Comparison of ENCODE assay signal across 2 cellular contexts in the genomic region with DNA sequence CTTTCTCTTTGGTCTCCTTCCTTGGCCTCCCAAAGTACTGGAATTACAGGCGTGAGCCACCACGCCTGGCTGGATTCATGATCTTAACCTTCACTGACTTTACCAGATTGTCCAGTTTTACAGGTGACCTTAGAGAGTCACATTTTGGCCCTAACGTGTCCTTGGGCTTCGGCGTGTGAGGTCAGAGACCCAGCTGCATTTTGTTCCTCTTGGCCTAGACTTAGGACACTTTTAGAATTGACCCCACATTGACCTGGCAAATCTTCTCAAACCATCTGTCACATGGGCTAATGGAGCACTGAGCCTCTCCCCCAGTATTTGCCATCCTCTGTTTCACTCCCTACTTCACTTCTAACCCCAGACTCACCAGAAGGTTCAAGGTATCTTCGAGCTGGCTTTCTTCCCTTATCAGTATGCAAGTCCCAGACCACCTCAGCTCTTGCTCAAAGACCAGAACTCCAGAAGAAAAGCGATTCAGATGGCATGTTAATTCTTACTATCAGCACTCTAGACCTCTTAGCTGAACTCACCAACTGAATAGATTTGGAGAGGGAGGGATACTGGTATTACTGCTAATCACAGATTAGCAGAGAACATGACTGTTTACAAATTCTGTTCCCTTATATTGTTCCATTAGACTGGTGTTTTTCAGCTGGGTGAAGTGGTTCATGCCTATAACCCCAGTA.
TF ChIP-seq lines count a peak whose summit lies in the region.

No MANE protein-coding gene starts in this region.

TF ChIP-seq in GM23338, 12 proteins besides CTCF, POLR2A, EP300 and RAD21 (continues in another document):
- no peak for TF ChIP-seq JUNB (IDR thresholded peaks at IDR 0.05; ENCODE audit: unreplicated experiment)
- TF ChIP-seq REST (IDR thresholded peaks at IDR 0.05; ENCODE audit: unreplicated experiment): no peak
- TF ChIP-seq ZNF331 (CRISPR knock-in tag; IDR thresholded peaks at IDR 0.05; ENCODE audit: low read depth): no peak
- TF ChIP-seq EZH2 (IDR thresholded peaks at IDR 0.05; ENCODE audit: low read depth, unreplicated experiment): no peak
- no peak for TF ChIP-seq STAT1 (IDR thresholded peaks at IDR 0.05; ENCODE audit: unreplicated experiment)
- TF ChIP-seq CREB1 (CRISPR knock-in tag; IDR thresholded peaks at IDR 0.05; ENCODE audit: low read depth): no peak
- no peak for TF ChIP-seq EZH2phosphoT487 (IDR thresholded peaks at IDR 0.05; ENCODE audit: unreplicated experiment)
- no peak for TF ChIP-seq POLR2AphosphoS5 (IDR thresholded peaks at IDR 0.05; ENCODE audit: low read depth)
- no peak for TF ChIP-seq ETS1 (IDR thresholded peaks at IDR 0.05)
- no peak for TF ChIP-seq ZNF114 (CRISPR knock-in tag; IDR thresholded peaks at IDR 0.05)

TF ChIP-seq in H1, 55 proteins besides CTCF, POLR2A, EP300 and RAD21:
- TF ChIP-seq CHD1 (IDR thresholded peaks at IDR 0.05; ENCODE audit: low read depth, low read length) (no peak), SIN3A (conservative IDR thresholded peaks at IDR 0.05 in 1 of 2, IDR thresholded peaks at IDR 0.05 in 1 of 2; ENCODE audit: low read depth in 1 of 2, low read length in 2 of 2) (no peak), SIX5 (IDR thresholded peaks at IDR 0.05; ENCODE audit: low read depth, low read length) (no peak), TAF1 (IDR thresholded peaks at IDR 0.05; ENCODE audit: low read depth, low read length) (no peak), CBX8 (IDR thresholded peaks at IDR 0.05; ENCODE audit: borderline replicate concordance, low read depth, low read length) (no peak), NANOG (IDR thresholded peaks at IDR 0.05; ENCODE audit: insufficient read depth, low read depth, low read length, poor library complexity, severe bottlenecking) (no peak), CTBP2 (IDR thresholded peaks at IDR 0.05; ENCODE audit: borderline replicate concordance, insufficient read depth, insufficient read length, low read length) (no peak), ATF3 (IDR thresholded peaks at IDR 0.05; ENCODE audit: insufficient read depth, low read depth, low read length) (no peak), SRF (IDR thresholded peaks at IDR 0.05; ENCODE audit: low read depth, low read length) (no peak), RXRA (IDR thresholded peaks at IDR 0.05; ENCODE audit: insufficient read depth, low read depth, low read length) (no peak), BACH1 (IDR thresholded peaks at IDR 0.05; ENCODE audit: low read length) (no peak), KDM5A (IDR thresholded peaks at IDR 0.05; ENCODE audit: low read length) (no peak), HDAC2 (IDR thresholded peaks at IDR 0.05; ENCODE audit: borderline replicate concordance in 1 of 2, low read depth in 2 of 2, low read length in 2 of 2) (no peak), JUND (IDR thresholded peaks at IDR 0.05; ENCODE audit: low read length) (no peak), EGR1 (IDR thresholded peaks at IDR 0.05; ENCODE audit: borderline replicate concordance, low read depth, low read length) (no peak)
TF ChIP-seq in H1: peak in this region for 0.
